Comparison of ENCODE assay signal across 21 cellular contexts in the genomic region with DNA sequence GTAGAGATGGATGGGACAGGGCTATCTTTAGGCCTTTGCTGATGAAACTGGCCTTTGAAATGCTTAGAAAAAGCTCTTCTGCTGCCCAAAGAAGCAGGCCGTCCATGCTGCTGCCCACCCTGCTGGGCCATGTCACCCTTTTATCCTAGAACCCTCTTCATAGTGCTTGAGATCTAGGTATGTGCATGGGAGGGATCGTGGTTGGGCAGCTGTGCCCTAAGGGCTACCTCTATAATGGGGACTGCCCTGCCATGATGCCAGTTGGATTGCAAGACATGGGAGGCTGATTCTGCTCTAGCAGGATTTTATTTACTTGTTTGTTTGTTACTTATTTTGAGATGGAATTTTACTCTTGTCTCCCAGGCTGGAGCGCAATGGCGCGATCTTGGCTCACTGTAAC.
DNase-seq lines count a peak whose midpoint lies in the region; ATAC-seq, FAIRE-seq and TF ChIP-seq lines count a peak whose summit lies in the region.
"Had no signal": no experiment of that assay in that cellular context is flagged by ENCODE, and none has a peak within 500 bp of the region (broad histone marks: within the 10 kb centered on the region; RNA-seq: fewer than 3 reads in every experiment).

No MANE protein-coding gene starts in this region.

- H4K20me1 ChIP-seq in GM12878 (ENCODE audit: control insufficient read depth, insufficient read depth): no peaks in the 10 kb centered on the region
- H4K20me1 ChIP-seq: BLaER1 treated with 17β-estradiol and CSF1 and Interleukin-3, amounts not matched to agents 10 nM and 100 nM had no signal

- H3K27ac Mint-ChIP-seq in activated naive CD4-positive, alpha-beta T cell treated with anti-CD3 and anti-CD28 coated beads, Interleukin-2, amount 50 U/mL, for 24 hours: peak overlapping the region; percentile 57
- H3K27ac Mint-ChIP-seq in activated naive CD4-positive, alpha-beta T cell treated with anti-CD3 and anti-CD28 coated beads, Interleukin-2, amount 50 U/mL, for 72 hours: peak overlapping the region in 1 of 2 donors; percentile 76
- H3K27ac Mint-ChIP-seq: B cell; CD8-positive, alpha-beta T cell had no signal

- DNase-seq in activated naive CD4-positive, alpha-beta T cell treated with anti-CD3 and anti-CD28 coated beads, Interleukin-2, amount 50 U/mL, for 72 hours (ENCODE audit: low spot score in 2 of 2): no peak
- DNase-seq in right cardiac atrium: no peak
- no peak for DNase-seq in Right ventricle myocardium superior
- DNase-seq in GM12878 (ENCODE audit: low read depth, low spot score): no peak
- no peak for DNase-seq in ovary
- DNase-seq in D341Med (ENCODE audit: low spot score): no peak
- DNase-seq in pons (ENCODE audit: low spot score): no peak
- DNase-seq: Calu3; CD8-positive, alpha-beta T cell; DMS 273 treated with DMSO at 0.1 percent for 48 hours; DMS53; DND-41; EL had no signal

- POLR2A ChIA-PET in GM12878 (lab: Charles Lee): interaction anchor here (0.6 to 14.7 kb wide), 6 partner anchors 13 to 490 kb away, joined by 3 to 224 read pairs (median 8); a partner anchor contains a TSS

- H3K4me3 ChIP-seq in right cardiac atrium (ENCODE audit: low read length) (no peak overlapping the region), GM12878 (no peak overlapping the region), ovary (no peak overlapping the region)
- H3K4me3 ChIP-seq: BLaER1 treated with 17β-estradiol and CSF1 and Interleukin-3, amounts not matched to agents 10 nM and 100 nM; GM23248; HAP-1 had no signal

- H3K4me1 Mint-ChIP-seq in activated naive CD4-positive, alpha-beta T cell treated with anti-CD3 and anti-CD28 coated beads, Interleukin-2, amount 50 U/mL, for 24 hours: peaks cover 34% of the 10 kb centered on the region

- H3K9me3 Mint-ChIP-seq in activated naive CD4-positive, alpha-beta T cell treated with anti-CD3 and anti-CD28 coated beads, Interleukin-2, amount 50 U/mL, for 24 hours: no peaks in the 10 kb centered on the region
- H3K9me3 Mint-ChIP-seq in activated naive CD4-positive, alpha-beta T cell treated with anti-CD3 and anti-CD28 coated beads, Interleukin-2, amount 50 U/mL, for 72 hours: peaks cover 4 to 8% of the 10 kb centered on the region in 2 donors
- H3K9me3 Mint-ChIP-seq: CD8-positive, alpha-beta T cell had no signal

- H3K27me3 Mint-ChIP-seq in activated naive CD4-positive, alpha-beta T cell treated with anti-CD3 and anti-CD28 coated beads, Interleukin-2, amount 50 U/mL, for 24 hours: peaks cover 2% of the 10 kb centered on the region
- H3K27me3 Mint-ChIP-seq: B cell had no signal

- no peak for FAIRE-seq in GM12878 (lab: Jason Lieb, UNC)
- FAIRE-seq: GM12891, GM19239, HepG2 had no signal

- no peak overlapping the region for H3K4me2 ChIP-seq in GM12878 (ENCODE audit: control insufficient read depth, insufficient read depth)
- H3K4me2 ChIP-seq: BLaER1 treated with 17β-estradiol and CSF1 and Interleukin-3, amounts not matched to agents 10 nM and 100 nM had no signal

- ATAC-seq in activated naive CD4-positive, alpha-beta T cell treated with anti-CD3 and anti-CD28 coated beads, Interleukin-2, amount 50 U/mL, for 72 hours: no peak
- ATAC-seq in right cardiac atrium (no peak), Right ventricle myocardium superior (ENCODE audit: poor library complexity) (no peak), GM12878 (no peak)
- ATAC-seq: CD8-positive, alpha-beta T cell; HepG2 had no signal

- H3K36me3 ChIP-seq in GM12878 (ENCODE audit: control insufficient read depth in 2 of 2, insufficient read depth in 2 of 2, low read length in 1 of 2) (no peaks in the 10 kb centered on the region), ovary (no peaks in the 10 kb centered on the region)
- H3K36me3 ChIP-seq: HAP-1 had no signal

- WGBS in right cardiac atrium: 95% methylated on average over 5 of the region's 5 CpGs
- 79% methylated on average over 5 of the region's 5 CpGs for WGBS in GM12878 (ENCODE audit: insufficient coverage, insufficient replicate concordance, low lambda C conversion rate, missing lambda C conversion rate)
- 79 to 90% (median 82%) methylated on average over 5 of the region's 5 CpGs for WGBS in ovary, 3 donors

- no peaks in the 10 kb centered on the region for H3K27me3 ChIP-seq in right cardiac atrium (ENCODE audit: control insufficient read depth, insufficient read depth)
- H3K27me3 ChIP-seq in GM12878 (replicated peaks in 1 of 2; ENCODE audit: control insufficient read depth in 2 of 2, insufficient read depth in 2 of 2, low read length in 1 of 2): no peaks in the 10 kb centered on the region
- H3K27me3 ChIP-seq in ovary: no peaks in the 10 kb centered on the region
- H3K27me3 ChIP-seq: BLaER1 treated with 17β-estradiol and CSF1 and Interleukin-3, amounts not matched to agents 10 nM and 100 nM had no signal

- no peaks in the 10 kb centered on the region for H3K9me3 ChIP-seq in right cardiac atrium (ENCODE audit: control insufficient read depth, low read length)
- no peaks in the 10 kb centered on the region for H3K9me3 ChIP-seq in GM12878 (replicated peaks; ENCODE audit: control insufficient read depth, insufficient read depth, low read length)
- no peaks in the 10 kb centered on the region for H3K9me3 ChIP-seq in ovary
- H3K9me3 ChIP-seq: HAP-1 had no signal

- intact Hi-C loops in right cardiac atrium (cut with DNase I): loop anchor here in 2 of 4 donors (5.0 kb wide), 1 partner anchor 35 kb away; no protein-coding TSS in a partner anchor
- intact Hi-C loops in Right ventricle myocardium superior (cut with DNase I): loop anchor here (5.0 kb wide), 1 partner anchor 35 kb away; no protein-coding TSS in a partner anchor
- intact Hi-C loops in GM12878 (cut with micrococcal nuclease; ENCODE audit: unreplicated experiment): no loop called here
- intact Hi-C loops in ovary (cut with DNase I): loop anchor here in 2 of 4 donors (5.0 kb wide), 1 partner anchor 35 kb away; no protein-coding TSS in a partner anchor

- in situ Hi-C loops in GM12878 (cut with MboI): no loop called here

- TF ChIP-seq CTCF in GM12878 (IDR thresholded peaks at IDR 0.05 in 2 of 3, conservative IDR thresholded peaks at IDR 0.05 in 1 of 3; ENCODE audit: control insufficient read depth in 2 of 3, extremely low read depth in 1 of 3, insufficient read depth in 1 of 3, low read depth in 3 of 3, low read length in 3 of 3): no peak
- no peak for TF ChIP-seq CTCF in ovary (IDR thresholded peaks at IDR 0.05)

- no peak for TF ChIP-seq RAD21 in GM12878 (IDR thresholded peaks at IDR 0.05; ENCODE audit: insufficient read depth, low read depth, low read length)

- H2AFZ ChIP-seq in GM12878 (ENCODE audit: control insufficient read depth, low read depth, low read length): no peak overlapping the region
- H2AFZ ChIP-seq: GM23248 had no signal

- H3K4me3 Mint-ChIP-seq in activated naive CD4-positive, alpha-beta T cell treated with anti-CD3 and anti-CD28 coated beads, Interleukin-2, amount 50 U/mL, for 24 hours: no peak overlapping the region
- H3K4me3 Mint-ChIP-seq: B cell; CD8-positive, alpha-beta T cell had no signal

- BruUV-seq in GM12878 (replicated peaks; lab: Mats Ljungman, UMichigan): no TSS peak

- RAD21 ChIA-PET in GM12878 (lab: Charles Lee; ENCODE audit: unreplicated experiment): interaction anchor here (0.9 to 16.6 kb wide), 8 partner anchors 22 to 73 kb away, joined by 3 to 415 read pairs (median 23); a partner anchor contains a TSS

- SMC1A ChIA-PET in GM12878 (lab: Charles Lee; ENCODE audit: uncharacterized antibody, unreplicated experiment): interaction anchor here (0.8 to 26.8 kb wide), 7 partner anchors 9 to 88 kb away, joined by 3 to 683 read pairs (median 18); no protein-coding TSS in a partner anchor

- no peaks in the 10 kb centered on the region for H3K79me2 ChIP-seq in GM12878 (ENCODE audit: control insufficient read depth, insufficient read depth, low read length)

- TF ChIP-seq POLR2A in GM12878 (IDR thresholded peaks at IDR 0.05; ENCODE audit: low read depth, low read length) (no peak), ovary (IDR thresholded peaks at IDR 0.05) (no peak)

- no peaks in the 10 kb centered on the region for H3K36me3 Mint-ChIP-seq in activated naive CD4-positive, alpha-beta T cell treated with anti-CD3 and anti-CD28 coated beads, Interleukin-2, amount 50 U/mL, for 24 hours
- peaks cover 5 to 14% of the 10 kb centered on the region in 2 donors for H3K36me3 Mint-ChIP-seq in activated naive CD4-positive, alpha-beta T cell treated with anti-CD3 and anti-CD28 coated beads, Interleukin-2, amount 50 U/mL, for 72 hours
- H3K36me3 Mint-ChIP-seq: CD8-positive, alpha-beta T cell had no signal

- CTCF ChIA-PET in GM12878 (lab: Yijun Ruan, JAX): interaction anchor here (1.0 to 14.5 kb wide), 3 partner anchors 22 to 253 kb away, joined by 3 to 379 read pairs (median 290); no protein-coding TSS in a partner anchor

- no peak for TF ChIP-seq EP300 in GM12878 (IDR thresholded peaks at IDR 0.05; ENCODE audit: borderline replicate concordance in 1 of 2, control insufficient read depth in 1 of 2, low read depth in 2 of 2, low read length in 2 of 2)
- no peak for TF ChIP-seq EP300 in ovary (IDR thresholded peaks at IDR 0.05)

- H3K9ac ChIP-seq in GM12878 (ENCODE audit: control insufficient read depth, insufficient read depth, low read length): no peak overlapping the region
- H3K9ac ChIP-seq: BLaER1 treated with 17β-estradiol and CSF1 and Interleukin-3, amounts not matched to agents 10 nM and 100 nM; GM23248 had no signal

- peak overlapping the region; percentile 9 for H3K27ac ChIP-seq in right cardiac atrium (ENCODE audit: low read length)
- no peak overlapping the region for H3K27ac ChIP-seq in GM12878 (ENCODE audit: control insufficient read depth, insufficient read depth)
- peak overlapping the region; percentile 11 to 44 for H3K27ac ChIP-seq in ovary
- H3K27ac ChIP-seq: BLaER1 treated with 17β-estradiol and CSF1 and Interleukin-3, amounts not matched to agents 10 nM and 100 nM; GM23248 had no signal

- H3K4me1 ChIP-seq in right cardiac atrium (ENCODE audit: control insufficient read depth, insufficient read depth, low read length) (peaks cover 2% of the 10 kb centered on the region), GM12878 (ENCODE audit: control insufficient read depth, insufficient read depth, low read length) (no peaks in the 10 kb centered on the region), ovary (ENCODE audit: insufficient read depth) (peaks cover 2% of the 10 kb centered on the region)
- H3K4me1 ChIP-seq: BLaER1 treated with 17β-estradiol and CSF1 and Interleukin-3, amounts not matched to agents 10 nM and 100 nM; HAP-1 had no signal

TF ChIP-seq in GM12878, 131 proteins besides CTCF, POLR2A, EP300 and RAD21 (continues in another document):
- TF ChIP-seq, protein P1, sequence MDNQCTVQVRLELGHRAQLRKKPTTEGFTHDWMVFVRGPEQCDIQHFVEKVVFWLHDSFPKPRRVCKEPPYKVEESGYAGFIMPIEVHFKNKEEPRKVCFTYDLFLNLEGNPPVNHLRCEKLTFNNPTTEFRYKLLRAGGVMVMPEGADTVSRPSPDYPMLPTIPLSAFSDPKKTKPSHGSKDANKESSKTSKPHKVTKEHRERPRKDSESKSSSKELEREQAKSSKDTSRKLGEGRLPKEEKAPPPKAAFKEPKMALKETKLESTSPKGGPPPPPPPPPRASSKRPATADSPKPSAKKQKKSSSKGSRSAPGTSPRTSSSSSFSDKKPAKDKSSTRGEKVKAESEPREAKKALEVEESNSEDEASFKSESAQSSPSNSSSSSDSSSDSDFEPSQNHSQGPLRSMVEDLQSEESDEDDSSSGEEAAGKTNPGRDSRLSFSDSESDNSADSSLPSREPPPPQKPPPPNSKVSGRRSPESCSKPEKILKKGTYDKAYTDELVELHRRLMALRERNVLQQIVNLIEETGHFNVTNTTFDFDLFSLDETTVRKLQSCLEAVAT (IDR thresholded peaks at IDR 0.05): 0 out of 2 replicates have a peak, but pooled peaks have one; percentile 8
